ENCODE assay signal across 12 cellular contexts in genomic region chr16:85148959-85149358, GRCh38. TPM values are rescaled to one million over a fixed set of nuclear protein-coding genes. Genes with fewer than 3 reads are reported as not detected.
DNase-seq lines count a peak whose midpoint lies in the region; TF ChIP-seq lines count a peak whose summit lies in the region.
"Had no signal": no experiment of that assay in that cellular context is flagged by ENCODE, and none has a peak within 500 bp of the region (broad histone marks: within the 10 kb centered on the region; RNA-seq: fewer than 3 reads in every experiment).

No MANE protein-coding gene starts in this region.

- H3K27me3 ChIP-seq in mesenchymal stem cell (ENCODE audit: control insufficient read depth in 1 of 2, insufficient read depth in 1 of 2, low read length in 2 of 2): peaks cover 0 to 9% of the 10 kb centered on the region in 2 experiments

- no peak overlapping the region for H4K8ac ChIP-seq in mesenchymal stem cell (ENCODE audit: low read length)

- POLR2A ChIA-PET in RWPE1 (lab: Yijun Ruan, JAX; ENCODE audit: low non-redundant PET): no interaction called here

- H3K4me1 ChIP-seq in mesenchymal stem cell (ENCODE audit: control insufficient read depth, insufficient read depth, low read depth, low read length): peaks cover 22% of the 10 kb centered on the region

- H3K18ac ChIP-seq in mesenchymal stem cell (ENCODE audit: low read depth in 1 of 2, low read length in 2 of 2): peak overlapping the region in 1 of 2 experiments; percentile 16

- no peak overlapping the region for H2BK5ac ChIP-seq in mesenchymal stem cell (ENCODE audit: low read depth, low read length, poor library complexity, severe bottlenecking)

- H2BK15ac ChIP-seq in mesenchymal stem cell (ENCODE audit: low read depth, poor library complexity, severe bottlenecking): no peak overlapping the region

- H2BK12ac ChIP-seq in mesenchymal stem cell (ENCODE audit: low read length in 2 of 2): no peak overlapping the region

- H4K91ac ChIP-seq in mesenchymal stem cell (ENCODE audit: low read length): no peak overlapping the region

- H2AK5ac ChIP-seq in mesenchymal stem cell (ENCODE audit: low read length, severe bottlenecking): no peak overlapping the region

- no peaks in the 10 kb centered on the region for H3K9me3 ChIP-seq in mesenchymal stem cell (ENCODE audit: control insufficient read depth, low read length)
- H3K9me3 ChIP-seq: prostate gland had no signal

- H3K9ac ChIP-seq in mesenchymal stem cell (ENCODE audit: low read length): no peak overlapping the region

- no peaks in the 10 kb centered on the region for H3K79me1 ChIP-seq in mesenchymal stem cell (replicated peaks; ENCODE audit: low read length, poor library complexity, severe bottlenecking)

- no peaks in the 10 kb centered on the region for H3K36me3 ChIP-seq in mesenchymal stem cell (ENCODE audit: control insufficient read depth in 1 of 2, insufficient read depth in 2 of 2, low read depth in 1 of 2, low read length in 2 of 2)
- H3K36me3 ChIP-seq: prostate gland had no signal

- no peak overlapping the region for H3K23ac ChIP-seq in mesenchymal stem cell (ENCODE audit: low read length in 2 of 2)

- H2AFZ ChIP-seq in mesenchymal stem cell (ENCODE audit: low read depth, low read length): no peak overlapping the region

- H2BK120ac ChIP-seq in mesenchymal stem cell (ENCODE audit: low read depth, low read length): no peak overlapping the region

- H3K4me3 ChIP-seq in LNCaP clone FGC (ENCODE audit: low read depth, low read length) (no peak overlapping the region), mesenchymal stem cell (ENCODE audit: insufficient read depth in 1 of 2, low read depth in 1 of 2, low read length in 2 of 2) (no peak overlapping the region)
- H3K4me3 ChIP-seq: prostate gland had no signal

- no peak overlapping the region for H3K4me2 ChIP-seq in mesenchymal stem cell (ENCODE audit: low read length, poor library complexity, severe bottlenecking)

- TF ChIP-seq CTCF in LNCaP clone FGC (IDR thresholded peaks at IDR 0.05; ENCODE audit: control insufficient read depth, extremely low read depth, insufficient read depth): no peak
- no peak for TF ChIP-seq CTCF in RWPE1 (conservative IDR thresholded peaks at IDR 0.05; ENCODE audit: low read depth)

- H3K4ac ChIP-seq in mesenchymal stem cell (ENCODE audit: low read depth in 1 of 2, low read length in 2 of 2): no peak overlapping the region

- no peak overlapping the region for H3K14ac ChIP-seq in mesenchymal stem cell (ENCODE audit: low read length in 2 of 2)

- CTCF ChIA-PET in RWPE1 (lab: Yijun Ruan, JAX): no interaction called here

- H3K27ac ChIP-seq in RWPE1: peak overlapping the region; percentile 23; the same call in 1 of the 2 replicates
- H3K27ac ChIP-seq in mesenchymal stem cell (ENCODE audit: low read length, poor library complexity, severe bottlenecking): no peak overlapping the region
- H3K27ac ChIP-seq: prostate gland had no signal

- DNase-seq in NCI-H1092 treated with DMSO at 0.1 percent for 48 hours (lab: John Stamatoyannopoulos, UW) (peak; percentile 29), NCI-H1092 (lab: John Stamatoyannopoulos, UW) (no peak), LNCaP clone FGC (ENCODE audit: low read depth) (peak; percentile 78), RWPE1 (ENCODE audit: low spot score) (no peak), mesenchymal stem cell (peak; percentile 74), NCI-H526 (lab: John Stamatoyannopoulos, UW) (no peak)
- no peak for DNase-seq in activated naive CD4-positive, alpha-beta T cell treated with anti-CD3 and anti-CD28 coated beads, Interleukin-2, amount 50 U/mL, for 16 hours
- no peak for DNase-seq in stimulated activated CD4-positive, alpha-beta T cell treated with anti-CD3 and anti-CD28 coated beads, Interleukin-2, amount 100 ng/mL, for 24 hours
- DNase-seq: activated naive CD4-positive, alpha-beta T cell treated with Interleukin-2 at 50 U/mL for 16 hours; NCI-H524; stimulated activated CD4-positive, alpha-beta T cell treated with anti-CD3 and anti-CD28 coated beads, Interleukin-1b, Interleukin-23, amount 100 ng/mL, for 48 hours had no signal

- 43% methylated on average over 9 of the region's 9 CpGs for WGBS in mesenchymal stem cell

RNA-seq across cellular contexts. Expression of gene CIBAR2, which starts 36.7 kb away (rescaled TPM):
- 0.03 TPM for polyA plus RNA-seq in mesenchymal stem cell (2013, experiment 1 of 2)
- polyA plus RNA-seq in mesenchymal stem cell (2013, experiment 2 of 2): 0.07 TPM

Comparison
In these comparisons a context has a peak if more than half of its experiments do, and no peak if none do; other contexts are left out.
1. DNase-seq: peak in NCI-H1092 treated with DMSO at 0.1 percent for 48 hours (single experiment), LNCaP clone FGC (single experiment) and mesenchymal stem cell (single experiment); none in NCI-H1092 (single experiment), RWPE1 (single experiment), activated naive CD4-positive, alpha-beta T cell treated with anti-CD3 and anti-CD28 coated beads, Interleukin-2, amount 50 U/mL, for 16 hours (single experiment), stimulated activated CD4-positive, alpha-beta T cell treated with anti-CD3 and anti-CD28 coated beads, Interleukin-2, amount 100 ng/mL, for 24 hours (0 of 2) and NCI-H526 (0 of 2).